2 cellular contexts compared by ENCODE assay signal in genomic region chr5:32708949-32709348, GRCh38.
TF ChIP-seq lines count a peak whose summit lies in the region.

No MANE protein-coding gene starts in this region.

TF ChIP-seq in A549, 52 proteins besides CTCF, POLR2A, EP300 and RAD21:
- TF ChIP-seq RARB (CRISPR knock-in tag; IDR thresholded peaks at IDR 0.05) (no peak), MAFK (IDR thresholded peaks at IDR 0.05; ENCODE audit: partially characterized antibody) (no peak), JUNB (IDR thresholded peaks at IDR 0.05) (no peak), ZFP36 (IDR thresholded peaks at IDR 0.05; ENCODE audit: borderline replicate concordance, partially characterized antibody) (no peak), REST (IDR thresholded peaks at IDR 0.05) (no peak), PHF8 (IDR thresholded peaks at IDR 0.05; ENCODE audit: borderline replicate concordance, low read depth) (no peak), E2F6 (IDR thresholded peaks at IDR 0.05; ENCODE audit: borderline replicate concordance, low read depth) (no peak), FOSB (CRISPR knock-in tag; IDR thresholded peaks at IDR 0.05) (no peak), ESRRA (IDR thresholded peaks at IDR 0.05; ENCODE audit: borderline replicate concordance, low read length) (no peak), RFX5 (IDR thresholded peaks at IDR 0.05) (no peak), CBX2 (IDR thresholded peaks at IDR 0.05; ENCODE audit: borderline replicate concordance, low read depth) (no peak)

TF ChIP-seq in GM12878, 131 proteins besides CTCF, POLR2A, EP300 and RAD21:
- TF ChIP-seq HDGF (IDR thresholded peaks at IDR 0.05) (no peak), NFIC (IDR thresholded peaks at IDR 0.05; ENCODE audit: low read depth, low read length) (no peak), SMAD5 (IDR thresholded peaks at IDR 0.05; ENCODE audit: low read depth) (no peak), ZNF217 (IDR thresholded peaks at IDR 0.05) (no peak), YY1 (IDR thresholded peaks at IDR 0.05; ENCODE audit: low read depth, low read length) (no peak), POU2F2 (IDR thresholded peaks at IDR 0.05; ENCODE audit: borderline replicate concordance, low read depth, low read length) (no peak), NR2F1 (conservative IDR thresholded peaks at IDR 0.05) (no peak), IRF4 (IDR thresholded peaks at IDR 0.05; ENCODE audit: low read depth, low read length) (no peak), BHLHE40 (IDR thresholded peaks at IDR 0.05; ENCODE audit: borderline replicate concordance in 1 of 2, low read depth in 2 of 2, low read length in 1 of 2) (no peak), PAX5 (IDR thresholded peaks at IDR 0.05; ENCODE audit: borderline replicate concordance, low read depth, low read length) (no peak)
